ENCODE assay signal across 1 cellular context in the genomic region with DNA sequence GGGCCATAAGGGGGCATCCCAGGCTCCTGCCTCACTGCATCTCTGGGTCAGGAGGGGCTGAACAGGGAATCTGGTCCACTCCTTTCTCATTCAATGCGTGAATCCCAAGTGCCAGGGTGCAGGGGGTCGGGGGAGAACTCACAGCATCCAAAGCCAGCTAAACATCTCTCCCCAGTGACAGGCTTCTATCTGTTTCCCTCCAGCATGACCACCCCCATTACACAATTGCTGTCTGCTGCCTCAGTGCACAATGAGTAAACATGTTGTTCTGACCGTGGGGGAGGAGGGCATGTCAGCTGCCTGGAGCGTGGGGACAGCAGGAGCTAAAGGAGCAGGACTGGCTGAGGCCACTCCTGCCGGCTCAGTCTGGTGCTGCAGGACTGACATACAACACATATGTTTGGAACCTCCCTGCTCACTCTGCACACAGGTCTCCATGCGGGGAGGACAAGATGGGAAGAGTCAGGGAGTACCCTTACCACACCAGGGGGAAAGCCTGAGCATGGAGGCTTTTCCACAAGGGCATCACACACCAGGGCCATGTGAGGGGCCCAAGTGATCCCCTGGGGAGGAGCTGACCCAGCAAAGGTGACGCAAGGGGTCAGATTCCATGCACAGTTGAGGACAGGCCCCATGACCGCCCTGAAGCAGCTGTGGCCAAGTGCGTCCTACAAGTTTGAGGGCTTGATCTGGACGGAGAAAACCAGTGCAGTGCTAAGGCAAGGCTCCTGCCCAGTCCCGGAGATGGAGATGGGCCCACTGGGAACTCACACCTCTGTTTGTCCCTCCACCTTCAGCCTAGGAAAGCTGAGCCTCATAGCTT.
A peak's percentile ranks its signal among the peaks of the same experiment; 100 is the strongest.
TF ChIP-seq lines count a peak whose summit lies in the region.

No MANE protein-coding gene starts in this region.

TF ChIP-seq in HepG2, 621 proteins besides CTCF, POLR2A, EP300 and RAD21 (continued from another document):
- TF ChIP-seq, protein P1, sequence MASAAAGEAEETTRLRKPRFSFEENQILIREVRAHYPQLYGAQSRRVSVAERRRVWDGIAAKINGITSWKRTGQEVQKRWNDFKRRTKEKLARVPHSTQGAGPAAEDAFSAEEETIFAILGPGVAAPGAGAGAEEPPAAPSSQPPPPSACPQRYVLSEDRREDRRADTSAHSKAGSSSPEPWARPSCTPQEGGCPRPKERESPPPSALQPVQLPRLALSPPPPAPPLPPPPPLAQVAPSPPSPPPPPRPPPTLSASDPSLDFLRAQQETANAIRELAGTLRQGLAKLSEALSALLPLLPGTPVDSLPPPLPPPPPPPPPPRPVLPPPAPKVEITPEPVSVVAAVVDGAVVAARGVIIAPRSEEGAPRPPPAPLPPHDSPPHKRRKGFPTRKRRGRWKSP (CRISPR knock-in tag; IDR thresholded peaks at IDR 0.05): no peak; the same call in 1 of the 2 replicates
- peak; percentile 38; the same call in 1 of the 2 replicates for TF ChIP-seq ERF (CRISPR knock-in tag; IDR thresholded peaks at IDR 0.05)
- TF ChIP-seq MYC (CRISPR knock-in tag; IDR thresholded peaks at IDR 0.05; ENCODE audit: borderline replicate concordance): peak; percentile 75; the same call in 1 of the 2 replicates
- TF ChIP-seq BHLHE40 (IDR thresholded peaks at IDR 0.05; ENCODE audit: low read length): no peak
- no peak for TF ChIP-seq ZNF768 (CRISPR knock-in tag; IDR thresholded peaks at IDR 0.05)
- peak; percentile 33; the same call in 1 of the 2 replicates for TF ChIP-seq PHF8 (CRISPR knock-in tag; IDR thresholded peaks at IDR 0.05)
- no peak for TF ChIP-seq GFI1 (CRISPR knock-in tag; IDR thresholded peaks at IDR 0.05; ENCODE audit: borderline replicate concordance)
- peak; percentile 86 for TF ChIP-seq CEBPB (IDR thresholded peaks at IDR 0.05; ENCODE audit: borderline replicate concordance, low read depth, low read length)
- TF ChIP-seq, protein P2, sequence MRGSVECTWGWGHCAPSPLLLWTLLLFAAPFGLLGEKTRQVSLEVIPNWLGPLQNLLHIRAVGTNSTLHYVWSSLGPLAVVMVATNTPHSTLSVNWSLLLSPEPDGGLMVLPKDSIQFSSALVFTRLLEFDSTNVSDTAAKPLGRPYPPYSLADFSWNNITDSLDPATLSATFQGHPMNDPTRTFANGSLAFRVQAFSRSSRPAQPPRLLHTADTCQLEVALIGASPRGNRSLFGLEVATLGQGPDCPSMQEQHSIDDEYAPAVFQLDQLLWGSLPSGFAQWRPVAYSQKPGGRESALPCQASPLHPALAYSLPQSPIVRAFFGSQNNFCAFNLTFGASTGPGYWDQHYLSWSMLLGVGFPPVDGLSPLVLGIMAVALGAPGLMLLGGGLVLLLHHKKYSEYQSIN (CRISPR knock-in tag; IDR thresholded peaks at IDR 0.05; ENCODE audit: borderline replicate concordance): no peak
- no peak for TF ChIP-seq ZBTB42 (CRISPR knock-in tag; IDR thresholded peaks at IDR 0.05)
- no peak; the same call in 1 of the 2 replicates for TF ChIP-seq ZFP90 (CRISPR knock-in tag; IDR thresholded peaks at IDR 0.05; ENCODE audit: borderline replicate concordance)
- TF ChIP-seq, protein P3, sequence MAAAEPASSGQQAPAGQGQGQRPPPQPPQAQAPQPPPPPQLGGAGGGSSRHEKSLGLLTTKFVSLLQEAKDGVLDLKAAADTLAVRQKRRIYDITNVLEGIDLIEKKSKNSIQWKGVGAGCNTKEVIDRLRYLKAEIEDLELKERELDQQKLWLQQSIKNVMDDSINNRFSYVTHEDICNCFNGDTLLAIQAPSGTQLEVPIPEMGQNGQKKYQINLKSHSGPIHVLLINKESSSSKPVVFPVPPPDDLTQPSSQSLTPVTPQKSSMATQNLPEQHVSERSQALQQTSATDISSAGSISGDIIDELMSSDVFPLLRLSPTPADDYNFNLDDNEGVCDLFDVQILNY (CRISPR knock-in tag; conservative IDR thresholded peaks at IDR 0.05): no peak
- peak; percentile 76 to 84 for TF ChIP-seq NR2F1 (CRISPR knock-in tag; IDR thresholded peaks at IDR 0.05)
- TF ChIP-seq ATRX (CRISPR knock-in tag; IDR thresholded peaks at IDR 0.05; ENCODE audit: borderline replicate concordance): no peak
TF ChIP-seq in HepG2: peak in this region for 174.
